Comparison of ENCODE assay signal across 17 cellular contexts in genomic region chr9:31023793-31024192, GRCh38.
DNase-seq lines count a peak whose midpoint lies in the region; ATAC-seq and TF ChIP-seq lines count a peak whose summit lies in the region.
"Had no signal": no experiment of that assay in that cellular context is flagged by ENCODE, and none has a peak within 500 bp of the region (broad histone marks: within the 10 kb centered on the region; RNA-seq: fewer than 3 reads in every experiment).

No MANE protein-coding gene starts in this region.

- no peak overlapping the region for H3K4me3 ChIP-seq in GM23338
- no peak overlapping the region for H3K4me3 ChIP-seq in SJCRH30
- no peak overlapping the region for H3K4me3 ChIP-seq in neural cell (ENCODE audit: low read length)

- no peak overlapping the region for H3K9ac ChIP-seq in neural cell (ENCODE audit: low read length)

- H3K4me1 Mint-ChIP-seq in GM23338 = peaks cover 4% of the 10 kb centered on the region; the same call in 2 of the 3 replicates

- H3K36me3 ChIP-seq in GM23338 (ENCODE audit: insufficient read depth) (no peaks in the 10 kb centered on the region), SJCRH30 (no peaks in the 10 kb centered on the region), neural cell (ENCODE audit: insufficient read depth, low read length) (no peaks in the 10 kb centered on the region)

- H3K4me2 ChIP-seq in GM23338 (no peak overlapping the region), neural cell (ENCODE audit: low read length) (no peak overlapping the region)

- H3K27me3 Mint-ChIP-seq in GM23338 (ENCODE audit: insufficient read depth, low read depth, poor library complexity) = no peaks in the 10 kb centered on the region

- H3K36me3 Mint-ChIP-seq in GM23338 (ENCODE audit: low read depth) = no peaks in the 10 kb centered on the region

- DNase-seq in GM23338 (ENCODE audit: low spot score) = no peak
- DNase-seq in NCI-H2081 (lab: John Stamatoyannopoulos, UW) = peak; percentile 58 to 91
- DNase-seq in SJCRH30 = peak; percentile 42 to 75
- DNase-seq in stimulated activated CD4-positive, alpha-beta T cell treated with anti-CD3 and anti-CD28 coated beads, Interleukin-2, amount 100 ng/mL, for 48 hours = no peak
- no peak for DNase-seq in stimulated activated CD4-positive, alpha-beta T cell treated with anti-CD3 and anti-CD28 coated beads, Interleukin-15, amount 100 ng/mL, for 24 hours
- DNase-seq in SW480 (ENCODE audit: low spot score) = no peak
- DNase-seq: DND-41, GOT3, KBM-7, NCI-H1694, NCI-H2171, NCI-H510A treated with DMSO at 0.1 percent for 48 hours, OCI-M1, SIG-M5, SW 1271 had no signal

- H3K9me3 ChIP-seq in SJCRH30 (replicated peaks) (0 out of 2 replicates have a peak, but pooled peaks cover 3% of the 10 kb centered on the region), neural cell (ENCODE audit: low read length) (no peaks in the 10 kb centered on the region)

- H3K79me2 ChIP-seq in GM23338 (replicated peaks; ENCODE audit: insufficient read depth) (no peaks in the 10 kb centered on the region), neural cell (replicated peaks; ENCODE audit: insufficient read depth, low read length) (no peaks in the 10 kb centered on the region)

- H3K9me3 Mint-ChIP-seq in GM23338 = no peaks in the 10 kb centered on the region

- H3K4me3 Mint-ChIP-seq in GM23338 = no peak overlapping the region

- H3F3A ChIP-seq in GM23338 (replicated peaks; ENCODE audit: low read depth) (no peaks in the 10 kb centered on the region), neural cell (ENCODE audit: insufficient read depth, low read length, poor library complexity, severe bottlenecking) (no peaks in the 10 kb centered on the region)

- no peak overlapping the region for H3K27ac ChIP-seq in GM23338 (ENCODE audit: low read depth)
- peak overlapping the region; percentile 15; the same call in 1 of the 2 replicates for H3K27ac ChIP-seq in SJCRH30
- H3K27ac ChIP-seq in neural cell (ENCODE audit: low read length) = peak overlapping the region; percentile 54

- H3K27me3 ChIP-seq in GM23338 (ENCODE audit: insufficient read depth) (no peaks in the 10 kb centered on the region), SJCRH30 (no peaks in the 10 kb centered on the region), neural cell (ENCODE audit: insufficient read depth, low read depth, low read length) (peaks cover 2% of the 10 kb centered on the region)

- no peak for TF ChIP-seq RAD21 in neural cell (conservative IDR thresholded peaks at IDR 0.05)

- H2AFZ ChIP-seq in GM23338 (peak overlapping the region; percentile 72; the same call in 1 of the 2 replicates), neural cell (ENCODE audit: low read depth, low read length) (no peak overlapping the region)

- H3K4me1 ChIP-seq in GM23338 (ENCODE audit: insufficient read depth) (peaks cover 9% of the 10 kb centered on the region; the same call in 1 of the 2 replicates), SJCRH30 (peaks cover 12% of the 10 kb centered on the region)

- TF ChIP-seq CTCF in GM23338 (conservative IDR thresholded peaks at IDR 0.05; ENCODE audit: low read depth in 2 of 2) = no peak
- no peak for TF ChIP-seq CTCF in neural cell (IDR thresholded peaks at IDR 0.05; ENCODE audit: poor library complexity, severe bottlenecking)

- H4K20me1 ChIP-seq in GM23338 (replicated peaks; ENCODE audit: insufficient read depth) = no peaks in the 10 kb centered on the region
- no peaks in the 10 kb centered on the region for H4K20me1 ChIP-seq in neural cell (ENCODE audit: insufficient read depth)

- no peak overlapping the region for H3K27ac Mint-ChIP-seq in GM23338

- ATAC-seq in GM23338 = no peak
- no peak for ATAC-seq in HG02588 (IDR thresholded peaks at IDR 0.05; ENCODE audit: unreplicated experiment)

- no peak for TF ChIP-seq EP300 in neural cell (conservative IDR thresholded peaks at IDR 0.05; ENCODE audit: poor library complexity, severe bottlenecking)

- no peaks in the 10 kb centered on the region for H3K9me2 ChIP-seq in GM23338 (ENCODE audit: insufficient read depth)
- no peaks in the 10 kb centered on the region for H3K9me2 ChIP-seq in neural cell (ENCODE audit: insufficient read depth, low read length)

TF ChIP-seq in GM23338, 12 proteins besides CTCF, POLR2A, EP300 and RAD21 (continues in another document):
- TF ChIP-seq CREB1 (CRISPR knock-in tag; IDR thresholded peaks at IDR 0.05; ENCODE audit: low read depth) (no peak), NANOG (IDR thresholded peaks at IDR 0.05; ENCODE audit: borderline replicate concordance) (no peak), ZNF331 (CRISPR knock-in tag; IDR thresholded peaks at IDR 0.05; ENCODE audit: low read depth) (no peak), ZNF114 (CRISPR knock-in tag; IDR thresholded peaks at IDR 0.05) (no peak), EZH2 (IDR thresholded peaks at IDR 0.05; ENCODE audit: low read depth, unreplicated experiment) (no peak), JUNB (IDR thresholded peaks at IDR 0.05; ENCODE audit: unreplicated experiment) (no peak), EZH2phosphoT487 (IDR thresholded peaks at IDR 0.05; ENCODE audit: unreplicated experiment) (no peak)
- TF ChIP-seq, protein P1, sequence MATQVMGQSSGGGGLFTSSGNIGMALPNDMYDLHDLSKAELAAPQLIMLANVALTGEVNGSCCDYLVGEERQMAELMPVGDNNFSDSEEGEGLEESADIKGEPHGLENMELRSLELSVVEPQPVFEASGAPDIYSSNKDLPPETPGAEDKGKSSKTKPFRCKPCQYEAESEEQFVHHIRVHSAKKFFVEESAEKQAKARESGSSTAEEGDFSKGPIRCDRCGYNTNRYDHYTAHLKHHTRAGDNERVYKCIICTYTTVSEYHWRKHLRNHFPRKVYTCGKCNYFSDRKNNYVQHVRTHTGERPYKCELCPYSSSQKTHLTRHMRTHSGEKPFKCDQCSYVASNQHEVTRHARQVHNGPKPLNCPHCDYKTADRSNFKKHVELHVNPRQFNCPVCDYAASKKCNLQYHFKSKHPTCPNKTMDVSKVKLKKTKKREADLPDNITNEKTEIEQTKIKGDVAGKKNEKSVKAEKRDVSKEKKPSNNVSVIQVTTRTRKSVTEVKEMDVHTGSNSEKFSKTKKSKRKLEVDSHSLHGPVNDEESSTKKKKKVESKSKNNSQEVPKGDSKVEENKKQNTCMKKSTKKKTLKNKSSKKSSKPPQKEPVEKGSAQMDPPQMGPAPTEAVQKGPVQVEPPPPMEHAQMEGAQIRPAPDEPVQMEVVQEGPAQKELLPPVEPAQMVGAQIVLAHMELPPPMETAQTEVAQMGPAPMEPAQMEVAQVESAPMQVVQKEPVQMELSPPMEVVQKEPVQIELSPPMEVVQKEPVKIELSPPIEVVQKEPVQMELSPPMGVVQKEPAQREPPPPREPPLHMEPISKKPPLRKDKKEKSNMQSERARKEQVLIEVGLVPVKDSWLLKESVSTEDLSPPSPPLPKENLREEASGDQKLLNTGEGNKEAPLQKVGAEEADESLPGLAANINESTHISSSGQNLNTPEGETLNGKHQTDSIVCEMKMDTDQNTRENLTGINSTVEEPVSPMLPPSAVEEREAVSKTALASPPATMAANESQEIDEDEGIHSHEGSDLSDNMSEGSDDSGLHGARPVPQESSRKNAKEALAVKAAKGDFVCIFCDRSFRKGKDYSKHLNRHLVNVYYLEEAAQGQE (IDR thresholded peaks at IDR 0.05; ENCODE audit: unreplicated experiment) = no peak

TF ChIP-seq in neural cell, 6 proteins besides CTCF, POLR2A, EP300 and RAD21:
- TF ChIP-seq MXI1 (conservative IDR thresholded peaks at IDR 0.05; ENCODE audit: poor library complexity, severe bottlenecking) (no peak), EZH2 (IDR thresholded peaks at IDR 0.05; ENCODE audit: borderline replicate concordance, insufficient read depth, low read length, poor library complexity, severe bottlenecking) (no peak), SMC3 (conservative IDR thresholded peaks at IDR 0.05; ENCODE audit: poor library complexity) (no peak)
TF ChIP-seq in neural cell: peak in this region for 0.

Comparison
In these comparisons a context has a peak if more than half of its experiments do, and no peak if none do; other contexts are left out.
1. DNase-seq: peak in NCI-H2081 (2 of 2) and SJCRH30 (2 of 2); none in GM23338 (single experiment), stimulated activated CD4-positive, alpha-beta T cell treated with anti-CD3 and anti-CD28 coated beads, Interleukin-2, amount 100 ng/mL, for 48 hours (0 of 2), stimulated activated CD4-positive, alpha-beta T cell treated with anti-CD3 and anti-CD28 coated beads, Interleukin-15, amount 100 ng/mL, for 24 hours (single experiment) and SW480 (single experiment).